ENCODE assay signal across 20 cellular contexts in genomic region chr5:82376833-82377232, GRCh38.
"Had no signal": no experiment of that assay in that cellular context is flagged by ENCODE, and none has a peak within 500 bp of the region (broad histone marks: within the 10 kb centered on the region; RNA-seq: fewer than 3 reads in every experiment).

No MANE protein-coding gene starts in this region.

- H3K4me3 ChIP-seq: SJSA1, SK-N-MC had no signal

- H3K36me3 ChIP-seq: SJSA1 had no signal

- DNase-seq: Kasumi-1, MM.1S, NCI-H1092 treated with DMSO at 0.1 percent for 48 hours, NCI-H1436, NCI-H187, NCI-H2029, NCI-H2081 treated with DMSO at 0.1 percent for 48 hours, NCI-H2171, NCI-H226, NCI-H446 treated with DMSO at 0.1 percent for 48 hours, NCI-H510A treated with DMSO at 0.1 percent for 48 hours, NCI-H526, NCI-H748 treated with DMSO at 0.1 percent for 48 hours, Right ventricle myocardium superior, RPMI8226, SIG-M5 had no signal

- H3K4me1 ChIP-seq: SJSA1 had no signal

- H3K27ac ChIP-seq: SJSA1, SK-N-MC had no signal

- H3K9ac ChIP-seq: KMS-11 had no signal

- H3K27me3 ChIP-seq: SJSA1 had no signal

- H3K9me3 ChIP-seq: SJSA1 had no signal

- FAIRE-seq: RCC 7860 had no signal
